14 cellular contexts compared by ENCODE assay signal in genomic region chr7:34277801-34278195, GRCh38.
"Had no signal": no experiment of that assay in that cellular context is flagged by ENCODE, and none has a peak within 500 bp of the region (broad histone marks: within the 10 kb centered on the region; RNA-seq: fewer than 3 reads in every experiment).

No MANE protein-coding gene starts in this region.

- H3K36me3 ChIP-seq: colonic mucosa, neutrophil, sigmoid colon, spleen, thoracic aorta, upper lobe of right lung had no signal

- ATAC-seq: activated CD8-positive, alpha-beta T cell treated with anti-CD3 and anti-CD28 coated beads, Interleukin-2, amount 10 ng/mL, durations not matched to agents 7 days and 5 days; esophagus mucosa; natural killer cell treated with Interleukin-12 subunit alpha and Interleukin-12 subunit beta and Interleukin-15 and Interleukin-18, amount 100 ng/mL, for 72 hours; stimulated activated naive B cell treated with anti-CD40 and anti-IgM and Interleukin-4, amounts not matched to agents 10 μg/mL and 1 μg/mL and 100 μg/mL, for 72 hours; upper lobe of right lung had no signal

- DNase-seq: activated CD4-positive, alpha-beta T cell treated with anti-CD3 and anti-CD28 coated beads, Interleukin-2, amount 10 ng/mL, durations not matched to agents 24 days and 14 days; activated CD4-positive, CD25-positive, alpha-beta regulatory T cell; activated CD8-positive, alpha-beta T cell treated with anti-CD3 and anti-CD28 coated beads, Interleukin-2, amount 10 ng/mL, durations not matched to agents 7 days and 5 days; activated naive CD4-positive, alpha-beta T cell treated with Interleukin-2 at 50 U/mL for 16 hours; activated T-cell treated with anti-CD3 and anti-CD28 coated beads, Interleukin-2, amount 50 U/mL, for 24 hours; colonic mucosa; sigmoid colon; spleen; stimulated activated naive B cell treated with anti-CD40 and anti-IgM and Interleukin-4, amounts not matched to agents 10 μg/mL and 1 μg/mL and 100 μg/mL, for 72 hours; upper lobe of right lung had no signal

- H3K4me3 ChIP-seq: colonic mucosa, sigmoid colon, spleen, thoracic aorta, upper lobe of right lung had no signal

- H3K9me3 ChIP-seq: colonic mucosa, neutrophil, thoracic aorta, upper lobe of right lung had no signal

- H3K4me1 ChIP-seq: colonic mucosa, sigmoid colon, spleen, upper lobe of right lung had no signal

- H3K27ac ChIP-seq: colonic mucosa, neutrophil, sigmoid colon, spleen, thoracic aorta, upper lobe of right lung had no signal

- H3K27me3 ChIP-seq: colonic mucosa, neutrophil, sigmoid colon, spleen, upper lobe of right lung had no signal
